7 cellular contexts compared by ENCODE assay signal in genomic region chr2:73344747-73345146, GRCh38. TPM values are rescaled to one million over a fixed set of nuclear protein-coding genes. Genes with fewer than 3 reads are reported as not detected.
A peak's percentile ranks its signal among the peaks of the same experiment; 100 is the strongest.
DNase-seq lines count a peak whose midpoint lies in the region; TF ChIP-seq lines count a peak whose summit lies in the region.
"Not testable (repeated sequence)": the region's sequence is repeated elsewhere in the genome, so short reads cannot be mapped to it uniquely, and the experiment has no call there.
"Had no signal": no experiment of that assay in that cellular context is flagged by ENCODE, and none has a peak within 500 bp of the region (broad histone marks: within the 10 kb centered on the region; RNA-seq: fewer than 3 reads in every experiment).

No MANE protein-coding gene starts in this region.

- H3K9me3 ChIP-seq in A673 (ENCODE audit: low read depth, low read length, poor library complexity, severe bottlenecking); HEK293 (ENCODE audit: control insufficient read depth, insufficient read depth, low read depth, low read length); SK-N-MC (ENCODE audit: low read depth, low read length): not testable (repeated sequence)

- H3K4me1 ChIP-seq in A673 (ENCODE audit: insufficient read depth, low read length, poor library complexity, severe bottlenecking); HEK293 (ENCODE audit: control insufficient read depth, insufficient read depth, low read length): not testable (repeated sequence)

- CTCF ChIA-PET in A673 (lab: Charles Lee) = not testable (repeated sequence)
- CTCF ChIA-PET in HEK293 (lab: Yijun Ruan, JAX) = interaction anchor here (0.6 to 1.1 kb wide), 2 partner anchors 15 to 139 kb away, joined by 3 read pairs; no protein-coding TSS in a partner anchor

- POLR2A ChIA-PET in A673 (lab: Charles Lee; ENCODE audit: low non-redundant PET); HEK293 (lab: Yijun Ruan, JAX): not testable (repeated sequence)

- H3K36me3 ChIP-seq in A673 (ENCODE audit: insufficient read depth, low read length, poor library complexity, severe bottlenecking); HEK293 (ENCODE audit: control insufficient read depth in 2 of 2, insufficient read depth in 1 of 2, low read length in 2 of 2); SK-N-MC (ENCODE audit: insufficient read depth, low read length): not testable (repeated sequence)

- intact Hi-C loops in A673 (cut with micrococcal nuclease; ENCODE audit: unreplicated experiment) = not testable (repeated sequence)

- not testable (repeated sequence) for TF ChIP-seq CTCF in A673 (conservative IDR thresholded peaks at IDR 0.05; ENCODE audit: low read depth, low read length); HEK293 (tag by site-specific recombination; IDR thresholded peaks at IDR 0.05)

- DNase-seq in A673 (ENCODE audit: low spot score) (peak; percentile 66), SK-N-MC (ENCODE audit: low read depth, low spot score) (peak; percentile 94)

- H3K27me3 ChIP-seq in A673 (replicated peaks; ENCODE audit: insufficient read depth, low read depth, low read length, poor library complexity) = not testable (repeated sequence)

- H3K9ac ChIP-seq in SK-N-MC (ENCODE audit: insufficient read length) = peak overlapping the region; percentile 27

- H3K4me3 ChIP-seq in A673 (ENCODE audit: low read depth, low read length, poor library complexity, severe bottlenecking); HEK293 (ENCODE audit: low read depth, low read length); SK-N-MC: not testable (repeated sequence)

- not testable (repeated sequence) for BruUV-seq in A673 (replicated peaks; lab: Mats Ljungman, UMichigan)

- H3K27ac ChIP-seq in A673 (ENCODE audit: low read depth, low read length, poor library complexity, severe bottlenecking) = peak overlapping the region; percentile 52
- H3K27ac ChIP-seq in HEK293 (ENCODE audit: extremely low read depth, low read depth, low read length) = not testable (repeated sequence)
- peak overlapping the region; percentile 99 for H3K27ac ChIP-seq in SK-N-MC

TF ChIP-seq in HEK293, 187 proteins besides CTCF, POLR2A, EP300 and RAD21:
- TF ChIP-seq ZNF366 (tag by site-specific recombination; conservative IDR thresholded peaks at IDR 0.05) = peak; percentile 59

RNA-seq across cellular contexts. Expression of gene ALMS1, which starts 40.9 kb away (rescaled TPM):
- 35.7 and 37.3 TPM in 2 replicates for total RNA-seq in A673 (2021)

RNA-seq across cellular contexts. Expression of gene EGR4, which starts 51.4 kb away (rescaled TPM):
- 1.9 and 2.0 TPM in 2 replicates for total RNA-seq in A673 (2021)
- total RNA-seq: A172; Caco-2; CD4-positive, alpha-beta memory T cell; Daoy had no signal
